In the genomic region with DNA sequence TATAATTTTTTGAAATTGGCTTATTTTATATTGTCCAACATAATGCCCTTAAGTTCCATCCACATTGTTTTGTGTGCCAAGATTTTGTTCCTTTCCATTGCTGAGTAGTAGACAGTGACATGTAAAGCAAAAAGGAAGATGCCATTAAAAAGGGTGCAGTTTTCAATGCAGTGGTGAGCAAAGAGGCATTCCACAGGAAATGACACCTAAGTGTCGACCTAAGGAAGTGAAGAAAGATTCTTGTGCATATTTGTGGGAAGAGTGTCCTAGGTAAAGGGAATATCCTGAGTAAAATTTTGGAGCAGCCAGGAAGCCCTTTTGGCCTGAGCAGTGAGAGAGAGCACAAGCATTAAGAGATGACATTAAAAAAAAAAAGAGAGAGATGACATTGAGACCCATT, we compare ENCODE assay signal across 6 cellular contexts.
"Had no signal": no experiment of that assay in that cellular context is flagged by ENCODE, and none has a peak within 500 bp of the region (broad histone marks: within the 10 kb centered on the region; RNA-seq: fewer than 3 reads in every experiment).

No MANE protein-coding gene starts in this region.

- H3K36me3 Mint-ChIP-seq: IgD-negative memory B cell had no signal

- H3K27me3 Mint-ChIP-seq: IgD-negative memory B cell had no signal

- H3K27ac Mint-ChIP-seq: IgD-negative memory B cell had no signal

- H3K4me1 Mint-ChIP-seq: IgD-negative memory B cell had no signal

- DNase-seq: GOT3, H7, HCEC 1CT, KBM-7 had no signal

- ATAC-seq: HepG2 had no signal

- H3K4me3 Mint-ChIP-seq: IgD-negative memory B cell had no signal
